Comparison of ENCODE assay signal across 8 cellular contexts in genomic region chr6:73451166-73452106, GRCh38. TPM values are rescaled to one million over a fixed set of nuclear protein-coding genes. Genes with fewer than 3 reads are reported as not detected.
DNase-seq lines count a peak whose midpoint lies in the region; ATAC-seq and TF ChIP-seq lines count a peak whose summit lies in the region.

No MANE protein-coding gene starts in this region.

- intact Hi-C loops in activated CD4-positive, alpha-beta T cell treated with anti-CD3 and anti-CD28 coated beads, Interleukin-2, amount 10 ng/mL, durations not matched to agents 24 days and 14 days (cut with micrococcal nuclease) = loop anchor here (1.0 to 10.0 kb wide), 3 partner anchors 10 to 273 kb away; partner anchors contain the start of gene MTO1
- intact Hi-C loops in lower lobe of right lung (cut with DNase I) = no loop called here

- H3K9me3 Mint-ChIP-seq in activated CD4-positive, alpha-beta T cell treated with anti-CD3 and anti-CD28 coated beads, Interleukin-2, amount 10 ng/mL, durations not matched to agents 24 days and 14 days = no peaks in the 10 kb centered on the region

- no peaks in the 10 kb centered on the region for H3K4me1 ChIP-seq in duodenal mucosa (ENCODE audit: control insufficient read depth in 1 of 2, insufficient read depth in 2 of 2, low read length in 2 of 2)
- peaks cover 29% of the 10 kb centered on the region for H3K4me1 ChIP-seq in lower lobe of right lung

- peak overlapping the region; percentile 89 for H3K27ac Mint-ChIP-seq in activated CD4-positive, alpha-beta T cell treated with anti-CD3 and anti-CD28 coated beads, Interleukin-2, amount 10 ng/mL, durations not matched to agents 24 days and 14 days

- peak overlapping the region; percentile 61 to 68 for H3K9ac ChIP-seq in duodenal mucosa (ENCODE audit: low read depth in 1 of 2, low read length in 2 of 2)

- H3K4me3 ChIP-seq in duodenal mucosa (ENCODE audit: low read depth in 1 of 2, low read length in 2 of 2) (peak overlapping the region; percentile 69 to 87), lower lobe of right lung (peak overlapping the region; percentile 96)

- ATAC-seq in GM18505 (IDR thresholded peaks at IDR 0.05; ENCODE audit: unreplicated experiment) (peak; percentile 50), HG02759 (IDR thresholded peaks at IDR 0.05; ENCODE audit: unreplicated experiment) (peak; percentile 62), lower lobe of right lung (peak; percentile 72 to 79)

- H3K36me3 ChIP-seq in duodenal mucosa (ENCODE audit: control insufficient read depth in 1 of 2, insufficient read depth in 2 of 2, low read length in 2 of 2) = no peaks in the 10 kb centered on the region
- H3K36me3 ChIP-seq in lower lobe of right lung = no peaks in the 10 kb centered on the region

- H3K4me3 Mint-ChIP-seq in activated CD4-positive, alpha-beta T cell treated with anti-CD3 and anti-CD28 coated beads, Interleukin-2, amount 10 ng/mL, durations not matched to agents 24 days and 14 days = peak overlapping the region; percentile 90

- peak; percentile 58 for TF ChIP-seq POLR2A in GM18505 (IDR thresholded peaks at IDR 0.05; ENCODE audit: borderline replicate concordance, extremely low read depth, insufficient read depth, insufficient read length)

- peaks cover 22% of the 10 kb centered on the region for H3K4me1 Mint-ChIP-seq in activated CD4-positive, alpha-beta T cell treated with anti-CD3 and anti-CD28 coated beads, Interleukin-2, amount 10 ng/mL, durations not matched to agents 24 days and 14 days

- no peaks in the 10 kb centered on the region for H3K27me3 Mint-ChIP-seq in activated CD4-positive, alpha-beta T cell treated with anti-CD3 and anti-CD28 coated beads, Interleukin-2, amount 10 ng/mL, durations not matched to agents 24 days and 14 days

- peak; percentile 19 for DNase-seq in NCI-H2029 treated with DMSO at 0.1 percent for 48 hours (lab: John Stamatoyannopoulos, UW)
- peak; percentile 83 for DNase-seq in activated CD4-positive, alpha-beta T cell treated with anti-CD3 and anti-CD28 coated beads, Interleukin-2, amount 10 ng/mL, durations not matched to agents 24 days and 14 days
- peak; percentile 68 for DNase-seq in lower lobe of right lung
- peak; percentile 8 to 16 for DNase-seq in stimulated activated CD8-positive, alpha-beta memory T cell treated with anti-CD3 and anti-CD28 coated beads, Interleukin-15, amount 100 ng/mL, for 4 hours (ENCODE audit: low read depth in 2 of 2)
- no peak for DNase-seq in HuH-7 (ENCODE audit: low spot score)

- TF ChIP-seq CTCF in lower lobe of right lung (IDR thresholded peaks at IDR 0.05) = no peak

- no peaks in the 10 kb centered on the region for H3K9me3 ChIP-seq in duodenal mucosa (ENCODE audit: control insufficient read depth in 1 of 2, low read length in 2 of 2)
- H3K9me3 ChIP-seq in lower lobe of right lung = no peaks in the 10 kb centered on the region

- H3K27ac ChIP-seq in duodenal mucosa (ENCODE audit: low read depth, low read length) (peak overlapping the region; percentile 66), lower lobe of right lung (peak overlapping the region; percentile 92)

- H3K36me3 Mint-ChIP-seq in activated CD4-positive, alpha-beta T cell treated with anti-CD3 and anti-CD28 coated beads, Interleukin-2, amount 10 ng/mL, durations not matched to agents 24 days and 14 days (ENCODE audit: low read depth) = peaks cover 29% of the 10 kb centered on the region

- H3K27me3 ChIP-seq in duodenal mucosa (ENCODE audit: control insufficient read depth in 1 of 2, insufficient read depth in 2 of 2, low read length in 2 of 2) (no peaks in the 10 kb centered on the region), lower lobe of right lung (ENCODE audit: low read depth) (no peaks in the 10 kb centered on the region)

RNA-seq across cellular contexts. Expression of gene CGAS, which starts 0.7 kb away (rescaled TPM):
- total RNA-seq in activated CD4-positive, alpha-beta T cell treated with anti-CD3 and anti-CD28 coated beads, Interleukin-2, amount 10 ng/mL, durations not matched to agents 24 days and 14 days = 45.0 and 49.7 TPM in 2 replicates
- 10.4 TPM for total RNA-seq in lower lobe of right lung

RNA-seq across cellular contexts. Expression of gene MTO1, which starts 10.1 kb away (rescaled TPM):
- 35.5 and 35.7 TPM in 2 replicates for total RNA-seq in activated CD4-positive, alpha-beta T cell treated with anti-CD3 and anti-CD28 coated beads, Interleukin-2, amount 10 ng/mL, durations not matched to agents 24 days and 14 days
- total RNA-seq in lower lobe of right lung = 25.7 TPM

RNA-seq across cellular contexts. Expression of gene DDX43, which starts 56.8 kb away (rescaled TPM):
- total RNA-seq in activated CD4-positive, alpha-beta T cell treated with anti-CD3 and anti-CD28 coated beads, Interleukin-2, amount 10 ng/mL, durations not matched to agents 24 days and 14 days = 0.26 and 0.69 TPM in 2 replicates
- total RNA-seq in lower lobe of right lung = 1.9 TPM
